30 cellular contexts compared by ENCODE assay signal in genomic region chr11:46063138-46063537, GRCh38.
"Had no signal": no experiment of that assay in that cellular context is flagged by ENCODE, and none has a peak within 500 bp of the region (broad histone marks: within the 10 kb centered on the region; RNA-seq: fewer than 3 reads in every experiment).

No MANE protein-coding gene starts in this region.

- H3K4me3 ChIP-seq: colonic mucosa, gastroesophageal sphincter, lung, mucosa of descending colon, pancreas, sigmoid colon, skin epidermis, spleen, testis, tibial artery had no signal

- DNase-seq: colonic mucosa; effector CD8-positive, alpha-beta T cell; endodermal cell; foreskin fibroblast; hypothalamus; immature natural killer cell; islet precursor cell; kidney glomerular epithelial cell; left colon; mucosa of descending colon; naive B cell; pancreas; sigmoid colon; spleen; stimulated activated CD4-positive, alpha-beta T cell treated with anti-CD3 and anti-CD28 coated beads, Interleukin-4, amount 100 ng/mL, for 4 hours; stimulated activated naive CD8-positive, alpha-beta T cell treated with anti-CD3 and anti-CD28 coated beads, Interleukin-15, Interleukin-2, amounts not matched to agents 100 U/mL and 50 U/mL, for 24 hours; substantia nigra; testis; tibial artery had no signal

- ATAC-seq: esophagus mucosa; gastroesophageal sphincter; left colon; mucosa of descending colon; natural killer cell treated with Interleukin-12 subunit alpha and Interleukin-12 subunit beta and Interleukin-15 and Interleukin-18, amount 100 ng/mL, for 72 hours; pancreas; stimulated activated memory B cell treated with anti-CD40 and anti-IgM and Interleukin-4, amounts not matched to agents 10 μg/mL and 1 μg/mL and 100 μg/mL, for 72 hours; stimulated activated naive CD8-positive, alpha-beta T cell treated with anti-CD3 and anti-CD28 coated beads, Interleukin-15, Interleukin-2, amounts not matched to agents 100 U/mL and 50 U/mL, for 24 hours had no signal

- H3K27me3 Mint-ChIP-seq: dendritic cell treated with granulocyte-macrophage colony-stimulating factor and Interleukin-4, amounts not matched to agents 40 ng/mL and 50 ng/mL, for 4 days; memory B cell; naive B cell; natural killer cell treated with Interleukin-12 subunit alpha and Interleukin-12 subunit beta and Interleukin-15 and Interleukin-18, amount 100 ng/mL, for 72 hours; stimulated activated memory B cell treated with anti-CD40 and anti-IgM and Interleukin-4, amounts not matched to agents 10 μg/mL and 1 μg/mL and 100 μg/mL, for 72 hours; type B pancreatic cell had no signal

- H3K36me3 Mint-ChIP-seq: natural killer cell treated with Interleukin-12 subunit alpha and Interleukin-12 subunit beta and Interleukin-15 and Interleukin-18, amount 100 ng/mL, for 72 hours had no signal

- H3K9me3 Mint-ChIP-seq: dendritic cell treated with granulocyte-macrophage colony-stimulating factor and Interleukin-4, amounts not matched to agents 40 ng/mL and 50 ng/mL, for 4 days; immature natural killer cell; memory B cell; naive B cell; natural killer cell treated with Interleukin-12 subunit alpha and Interleukin-12 subunit beta and Interleukin-15 and Interleukin-18, amount 100 ng/mL, for 72 hours; neural crest cell; stimulated activated memory B cell treated with anti-CD40 and anti-IgM and Interleukin-4, amounts not matched to agents 10 μg/mL and 1 μg/mL and 100 μg/mL, for 72 hours; type B pancreatic cell had no signal

- H3K27ac Mint-ChIP-seq: dendritic cell treated with granulocyte-macrophage colony-stimulating factor and Interleukin-4, amounts not matched to agents 40 ng/mL and 50 ng/mL, for 4 days; memory B cell; natural killer cell treated with Interleukin-12 subunit alpha and Interleukin-12 subunit beta and Interleukin-15 and Interleukin-18, amount 100 ng/mL, for 72 hours; stimulated activated memory B cell treated with anti-CD40 and anti-IgM and Interleukin-4, amounts not matched to agents 10 μg/mL and 1 μg/mL and 100 μg/mL, for 72 hours; type B pancreatic cell had no signal

- H3K36me3 ChIP-seq: colonic mucosa, gastroesophageal sphincter, pancreas, tibial artery had no signal

- H3K27me3 ChIP-seq: colonic mucosa, gastroesophageal sphincter, neutrophil, pancreas, sigmoid colon, spleen, testis, tibial artery had no signal

- H3K27ac ChIP-seq: colonic mucosa, gastroesophageal sphincter, neutrophil, pancreas, sigmoid colon, spleen, testis, tibial artery had no signal

- H3K4me1 ChIP-seq: colonic mucosa, pancreas, spleen, testis, tibial artery had no signal

- FAIRE-seq: pancreas had no signal

- H3K9me3 ChIP-seq: colonic mucosa, gastroesophageal sphincter, mucosa of descending colon, neutrophil, pancreas, sigmoid colon, spleen, testis, tibial artery had no signal

- H3K4me3 Mint-ChIP-seq: dendritic cell treated with granulocyte-macrophage colony-stimulating factor and Interleukin-4, amounts not matched to agents 40 ng/mL and 50 ng/mL, for 4 days; endodermal cell; immature natural killer cell; memory B cell; naive B cell; natural killer cell treated with Interleukin-12 subunit alpha and Interleukin-12 subunit beta and Interleukin-15 and Interleukin-18, amount 100 ng/mL, for 72 hours; neural crest cell; stimulated activated memory B cell treated with anti-CD40 and anti-IgM and Interleukin-4, amounts not matched to agents 10 μg/mL and 1 μg/mL and 100 μg/mL, for 72 hours; type B pancreatic cell had no signal

- H3K4me1 Mint-ChIP-seq: neural crest cell had no signal
